ENCODE assay signal across 13 cellular contexts in the genomic region with DNA sequence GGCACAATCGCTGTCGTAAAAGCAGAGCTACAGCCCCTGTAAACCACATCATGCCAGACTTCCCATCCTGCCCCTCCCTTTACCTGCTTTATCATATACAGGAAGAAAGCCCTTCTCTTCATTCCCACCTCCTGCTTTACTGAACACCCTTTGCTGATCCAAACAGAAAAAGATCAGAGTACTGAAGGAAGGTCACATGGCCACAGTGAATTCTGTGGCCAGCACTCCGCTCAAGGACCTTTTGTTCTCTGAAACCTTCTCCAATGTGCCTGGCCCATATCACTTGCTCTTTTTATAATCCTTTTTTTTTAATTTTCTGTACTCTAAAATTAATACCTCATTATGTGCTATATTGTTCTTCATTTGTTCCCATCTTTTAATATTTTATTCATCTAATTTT.
"Had no signal": no experiment of that assay in that cellular context is flagged by ENCODE, and none has a peak within 500 bp of the region (broad histone marks: within the 10 kb centered on the region; RNA-seq: fewer than 3 reads in every experiment).

No MANE protein-coding gene starts in this region.

- H3K4me3 ChIP-seq: cardiac muscle cell, left lung, psoas muscle had no signal

- H3K27me3 ChIP-seq: cardiac muscle cell, left lung had no signal

- H3K36me3 ChIP-seq: cardiac muscle cell, left lung had no signal

- H3K9me3 ChIP-seq: left lung, psoas muscle had no signal

- DNase-seq: activated CD4-positive, alpha-beta T cell treated with anti-CD3 and anti-CD28 coated beads for 36 hours; activated CD4-positive, alpha-beta T cell treated with anti-CD3 and anti-CD28 coated beads, Interleukin-2, amount 50 U/mL, for 48 hours; activated gamma-delta T cell; effector CD8-positive, alpha-beta T cell; left lung; naive thymus-derived CD4-positive, alpha-beta T cell; psoas muscle; right cardiac atrium; small intestine; stimulated activated CD4-positive, alpha-beta T cell treated with anti-CD3 and anti-CD28 coated beads, Interleukin-15, amount 100 ng/mL, for 24 hours; stimulated activated CD4-positive, alpha-beta T cell treated with anti-CD3 and anti-CD28 coated beads, Interleukin-2, amount 100 ng/mL, for 48 hours; stimulated activated naive CD8-positive, alpha-beta T cell treated with anti-CD3 and anti-CD28 coated beads, Interleukin-15, amount 100 ng/mL, for 72 hours had no signal

- H3K27ac ChIP-seq: cardiac muscle cell, left lung, psoas muscle had no signal

- H3K4me1 ChIP-seq: left lung, psoas muscle had no signal
